24 cellular contexts compared by ENCODE assay signal in genomic region chr12:105995986-105996385, GRCh38.
DNase-seq lines count a peak whose midpoint lies in the region; ATAC-seq and TF ChIP-seq lines count a peak whose summit lies in the region.
"Had no signal": no experiment of that assay in that cellular context is flagged by ENCODE, and none has a peak within 500 bp of the region (broad histone marks: within the 10 kb centered on the region; RNA-seq: fewer than 3 reads in every experiment).

No MANE protein-coding gene starts in this region.

- peak; percentile 38 to 82 (median 48) for ATAC-seq in psoas muscle
- ATAC-seq: activated T-helper 17 cell treated with anti-CD3 and anti-CD28 coated beads, Interleukin-2, amount 50 U/mL, for 72 hours; GM23338; HepG2; T-helper 17 cell had no signal

- H3K4me3 ChIP-seq in psoas muscle (no peak overlapping the region), tibial artery (no peak overlapping the region)
- H3K4me3 ChIP-seq: esophagus squamous epithelium, GM23338, Peyer's patch, SK-N-MC had no signal

- WGBS in psoas muscle, 3 donors = 40 to 61% (median 48%) methylated on average over 2 of the region's 2 CpGs

- H3K4me3 Mint-ChIP-seq in chondrocyte (ENCODE audit: unreplicated experiment) (no peak overlapping the region), immature natural killer cell (no peak overlapping the region)
- H3K4me3 Mint-ChIP-seq: activated CD4-positive, alpha-beta T cell treated with anti-CD3 and anti-CD28 coated beads, Interleukin-2, amount 10 ng/mL, durations not matched to agents 7 days and 5 days; activated naive CD8-positive, alpha-beta T cell treated with anti-CD3 and anti-CD28 coated beads for 36 hours; activated T-helper 17 cell treated with anti-CD3 and anti-CD28 coated beads, Interleukin-2, amount 50 U/mL, for 72 hours; CD8-positive, alpha-beta memory T cell; GM23338; T-helper 17 cell had no signal

- intact Hi-C loops in psoas muscle (cut with DNase I) (no loop called here), tibial artery (cut with DNase I; ENCODE audit: low total_unique reads) (no loop called here)

- no peaks in the 10 kb centered on the region for H3K27me3 Mint-ChIP-seq in chondrocyte (ENCODE audit: low read depth)
- peaks cover 2 to 3% (median 3%) of the 10 kb centered on the region in 3 donors for H3K27me3 Mint-ChIP-seq in immature natural killer cell (ENCODE audit: low read depth in 3 of 3)
- H3K27me3 Mint-ChIP-seq: activated CD4-positive, alpha-beta T cell treated with anti-CD3 and anti-CD28 coated beads, Interleukin-2, amount 10 ng/mL, durations not matched to agents 7 days and 5 days had no signal

- H3K4me1 Mint-ChIP-seq in chondrocyte (ENCODE audit: low read depth) (peaks cover 57% of the 10 kb centered on the region), immature natural killer cell (no peaks in the 10 kb centered on the region)
- H3K4me1 Mint-ChIP-seq: activated CD4-positive, alpha-beta T cell treated with anti-CD3 and anti-CD28 coated beads, Interleukin-2, amount 10 ng/mL, durations not matched to agents 7 days and 5 days; activated naive CD8-positive, alpha-beta T cell treated with anti-CD3 and anti-CD28 coated beads for 36 hours; activated T-helper 17 cell treated with anti-CD3 and anti-CD28 coated beads, Interleukin-2, amount 50 U/mL, for 72 hours; CD8-positive, alpha-beta memory T cell; T-helper 17 cell had no signal

- H3K27ac Mint-ChIP-seq in chondrocyte (ENCODE audit: unreplicated experiment) (peak overlapping the region; percentile 18), immature natural killer cell (no peak overlapping the region)
- H3K27ac Mint-ChIP-seq: activated CD4-positive, alpha-beta T cell treated with anti-CD3 and anti-CD28 coated beads, Interleukin-2, amount 10 ng/mL, durations not matched to agents 7 days and 5 days; activated naive CD8-positive, alpha-beta T cell treated with anti-CD3 and anti-CD28 coated beads for 36 hours; activated T-helper 17 cell treated with anti-CD3 and anti-CD28 coated beads, Interleukin-2, amount 50 U/mL, for 72 hours; CD8-positive, alpha-beta memory T cell; GM23338; T-helper 17 cell had no signal

- DNase-seq in EH (ENCODE audit: low read depth) (peak; percentile 84), NCI-H69 (lab: John Stamatoyannopoulos, UW) (peak; percentile 8), chondrocyte (ENCODE audit: low spot score) (no peak), psoas muscle (no peak), tibial artery (no peak), DMS114 treated with DMSO at 0.1 percent for 48 hours (lab: John Stamatoyannopoulos, UW; ENCODE audit: unreplicated experiment) (no peak), immature natural killer cell (no peak)
- DNase-seq: activated CD4-positive, alpha-beta T cell treated with anti-CD3 and anti-CD28 coated beads, Interleukin-2, amount 10 ng/mL, durations not matched to agents 7 days and 5 days; activated naive CD8-positive, alpha-beta T cell treated with anti-CD3 and anti-CD28 coated beads for 36 hours; CD8-positive, alpha-beta memory T cell; effector memory CD4-positive, alpha-beta T cell; esophagus squamous epithelium; kidney glomerular epithelial cell; mammary epithelial cell; NCI-H1105 treated with DMSO at 0.1 percent for 48 hours; NCI-H2081 treated with DMSO at 0.1 percent for 48 hours; NK-92 treated with Interleukin-12 subunit alpha and Interleukin-12 subunit beta, amount 100 ng/mL, for 24 hours; nucleus accumbens; Peyer's patch; T-helper 17 cell had no signal

- H3K9me3 Mint-ChIP-seq in chondrocyte (ENCODE audit: low read depth) (no peaks in the 10 kb centered on the region), immature natural killer cell (no peaks in the 10 kb centered on the region)
- H3K9me3 Mint-ChIP-seq: activated CD4-positive, alpha-beta T cell treated with anti-CD3 and anti-CD28 coated beads, Interleukin-2, amount 10 ng/mL, durations not matched to agents 7 days and 5 days; activated T-helper 17 cell treated with anti-CD3 and anti-CD28 coated beads, Interleukin-2, amount 50 U/mL, for 72 hours; GM23338 had no signal

- no peaks in the 10 kb centered on the region for H3K9me3 ChIP-seq in psoas muscle
- no peaks in the 10 kb centered on the region for H3K9me3 ChIP-seq in tibial artery
- H3K9me3 ChIP-seq: esophagus squamous epithelium, Peyer's patch had no signal

- H3K27ac ChIP-seq in psoas muscle (no peak overlapping the region), tibial artery (no peak overlapping the region)
- H3K27ac ChIP-seq: esophagus squamous epithelium, Peyer's patch, SK-N-MC had no signal

- peaks cover 0 to 2% (median 0%) of the 10 kb centered on the region in 3 donors for H3K27me3 ChIP-seq in psoas muscle (ENCODE audit: insufficient read depth in 3 of 3, low read length in 2 of 3)
- H3K27me3 ChIP-seq in tibial artery = no peaks in the 10 kb centered on the region
- H3K27me3 ChIP-seq: Peyer's patch had no signal

- H3K36me3 ChIP-seq in psoas muscle (ENCODE audit: insufficient read depth in 1 of 2, low read depth in 1 of 2) (no peaks in the 10 kb centered on the region), tibial artery (no peaks in the 10 kb centered on the region)
- H3K36me3 ChIP-seq: esophagus squamous epithelium, Peyer's patch had no signal

- H3K4me1 ChIP-seq in psoas muscle (no peaks in the 10 kb centered on the region), tibial artery (no peaks in the 10 kb centered on the region)
- H3K4me1 ChIP-seq: esophagus squamous epithelium, Peyer's patch had no signal

- TF ChIP-seq CTCF in chondrocyte (IDR thresholded peaks at IDR 0.05) = no peak
- TF ChIP-seq CTCF in psoas muscle (IDR thresholded peaks at IDR 0.05) = no peak
- no peak for TF ChIP-seq CTCF in tibial artery (IDR thresholded peaks at IDR 0.05)

- H3K36me3 Mint-ChIP-seq in chondrocyte (ENCODE audit: low read depth) (peaks cover 2% of the 10 kb centered on the region), immature natural killer cell (no peaks in the 10 kb centered on the region)
- H3K36me3 Mint-ChIP-seq: activated naive CD8-positive, alpha-beta T cell treated with anti-CD3 and anti-CD28 coated beads for 36 hours; CD8-positive, alpha-beta memory T cell had no signal

Comparison
In these comparisons a context has a peak if more than half of its experiments do, and no peak if none do; other contexts are left out.
1. DNase-seq: peak in EH (single experiment) and NCI-H69 (single experiment); none in chondrocyte (single experiment), psoas muscle (0 of 2), tibial artery (0 of 2), DMS114 treated with DMSO at 0.1 percent for 48 hours (single experiment) and immature natural killer cell (0 of 3).